In the genomic region with DNA sequence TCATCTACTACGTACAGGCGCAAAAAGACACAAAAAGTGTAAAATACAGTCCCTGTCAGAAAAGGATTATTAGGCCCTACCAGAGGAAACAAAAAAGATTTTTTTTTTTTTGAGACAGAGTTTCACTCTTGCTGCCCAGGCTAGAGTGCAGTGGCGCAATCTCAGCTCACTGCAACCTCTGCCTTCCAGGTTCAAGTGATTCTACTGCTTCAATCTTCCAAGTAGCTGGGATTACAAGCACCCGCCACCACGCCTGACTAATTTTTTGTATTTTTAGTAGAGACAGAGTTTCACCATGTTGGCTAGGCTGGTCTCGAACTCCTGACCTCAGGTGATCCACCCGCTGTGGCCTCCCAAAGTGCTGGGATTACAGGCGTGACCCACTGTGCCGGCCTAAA, we compare ENCODE assay signal across 12 cellular contexts. TPM values are rescaled to one million over a fixed set of nuclear protein-coding genes. Genes with fewer than 3 reads are reported as not detected.
DNase-seq lines count a peak whose midpoint lies in the region; ATAC-seq, FAIRE-seq and TF ChIP-seq lines count a peak whose summit lies in the region.
"Not testable (repeated sequence)": the region's sequence is repeated elsewhere in the genome, so short reads cannot be mapped to it uniquely, and the experiment has no call there.
"Had no signal": no experiment of that assay in that cellular context is flagged by ENCODE, and none has a peak within 500 bp of the region (broad histone marks: within the 10 kb centered on the region; RNA-seq: fewer than 3 reads in every experiment).

No MANE protein-coding gene starts in this region.

- not testable (repeated sequence) for H3K4me1 Mint-ChIP-seq in WTC11
- H3K4me1 Mint-ChIP-seq in astrocyte (ENCODE audit: low read depth, unreplicated experiment) (peaks cover 19% of the 10 kb centered on the region), neural crest cell (peaks cover 36% of the 10 kb centered on the region)

- POLR2A ChIA-PET in WTC11 (lab: Charles Lee), result not testable (repeated sequence)

- H3K79me2 ChIP-seq in DND-41 (ENCODE audit: insufficient read depth, low read length) (peaks cover 98% of the 10 kb centered on the region), astrocyte (ENCODE audit: insufficient read depth, low read length) (peaks cover 89% of the 10 kb centered on the region)

- peak overlapping the region in 6 of 11 experiments; percentile 22 to 39 (median 32); a peak in 11 of 22 replicates for H3K4me2 ChIP-seq in BLaER1 treated with 17β-estradiol and CSF1 and Interleukin-3, amounts not matched to agents 10 nM and 100 nM
- H3K4me2 ChIP-seq in DND-41 (ENCODE audit: insufficient read depth, low read length), result peak overlapping the region; percentile 10; the same call in 1 of the 2 replicates
- H3K4me2 ChIP-seq in astrocyte (ENCODE audit: low read length), result not testable (repeated sequence)

- not testable (repeated sequence) for TF ChIP-seq CTCF in DND-41 (IDR thresholded peaks at IDR 0.05; ENCODE audit: borderline replicate concordance, extremely low read depth, low read length, poor library complexity, severe bottlenecking); WTC11 (IDR thresholded peaks at IDR 0.05); astrocyte (IDR thresholded peaks at IDR 0.05; ENCODE audit: insufficient read depth, low read depth, low read length); neural crest cell (conservative IDR thresholded peaks at IDR 0.05); sigmoid colon (IDR thresholded peaks at IDR 0.05)

- not testable (repeated sequence) for H3K27me3 Mint-ChIP-seq in WTC11 (ENCODE audit: low read depth); astrocyte (ENCODE audit: low read depth, unreplicated experiment); neural crest cell (ENCODE audit: low read depth)

- H3K36me3 Mint-ChIP-seq in WTC11, result peaks cover 19% of the 10 kb centered on the region
- not testable (repeated sequence) for H3K36me3 Mint-ChIP-seq in astrocyte (ENCODE audit: low read depth, unreplicated experiment)
- peaks cover 13% of the 10 kb centered on the region for H3K36me3 Mint-ChIP-seq in neural crest cell (ENCODE audit: low read depth)

- CTCF ChIA-PET in WTC11 (lab: Charles Lee), result not testable (repeated sequence)

- FAIRE-seq in astrocyte (lab: Jason Lieb, UNC), result not testable (repeated sequence)

- not testable (repeated sequence) for ATAC-seq in DND-41 (ENCODE audit: insufficient read depth, low read depth); WTC11

- not testable (repeated sequence) for H3K4me3 ChIP-seq in BLaER1 treated with 17β-estradiol and CSF1 and Interleukin-3, amounts not matched to agents 10 nM and 100 nM; DND-41 (ENCODE audit: low read depth in 1 of 2, low read length in 2 of 2); astrocyte (ENCODE audit: insufficient read depth, low read depth, low read length); sigmoid colon

- H3K4me3 Mint-ChIP-seq in WTC11; astrocyte (ENCODE audit: unreplicated experiment): not testable (repeated sequence)
- peak overlapping the region; percentile 76 for H3K4me3 Mint-ChIP-seq in neural crest cell

- DNase-seq in DND-41; WTC11 (ENCODE audit: low spot score); astrocyte (ENCODE audit: low read depth); neural crest cell (ENCODE audit: low read depth, low spot score): not testable (repeated sequence)
- DNase-seq in cardiac septum (ENCODE audit: low spot score), result peak; percentile 1
- DNase-seq in mesenteric fat pad (ENCODE audit: low spot score), result peak; percentile 20
- peak; percentile 27 for DNase-seq in sigmoid colon

- H3K4me1 ChIP-seq in BLaER1 treated with 17β-estradiol and CSF1 and Interleukin-3, amounts not matched to agents 10 nM and 100 nM, result peaks cover 22 to 61% (median 34%) of the 10 kb centered on the region in 10 experiments
- H3K4me1 ChIP-seq in DND-41 (ENCODE audit: insufficient read depth, low read length) (peaks cover 37% of the 10 kb centered on the region), sigmoid colon (peaks cover 0 to 61% (median 55%) of the 10 kb centered on the region in 4 donors)
- not testable (repeated sequence) for H3K4me1 ChIP-seq in astrocyte (ENCODE audit: insufficient read depth, low read length)

- H3K36me3 ChIP-seq in BLaER1 treated with 17β-estradiol and CSF1 and Interleukin-3, amounts not matched to agents 10 nM and 100 nM, result peaks cover 57 to 93% (median 84%) of the 10 kb centered on the region in 11 experiments
- H3K36me3 ChIP-seq in DND-41 (ENCODE audit: insufficient read depth, low read length), result peaks cover 50% of the 10 kb centered on the region
- H3K36me3 ChIP-seq in astrocyte (ENCODE audit: insufficient read depth, low read length), result not testable (repeated sequence)
- peaks cover 0 to 49% (median 3%) of the 10 kb centered on the region in 4 donors for H3K36me3 ChIP-seq in sigmoid colon

- H3K9me3 ChIP-seq in BLaER1 treated with 17β-estradiol and CSF1 and Interleukin-3, amounts not matched to agents 10 nM and 100 nM (replicated peaks in 1 of 11); DND-41 (ENCODE audit: insufficient read depth, low read length, severe bottlenecking); astrocyte (ENCODE audit: insufficient read depth, low read depth, low read length); sigmoid colon: not testable (repeated sequence)

- intact Hi-C loops in cardiac septum (cut with DNase I); sigmoid colon (cut with DNase I): not testable (repeated sequence)

- not testable (repeated sequence) for H3K27ac ChIP-seq in BLaER1 treated with 17β-estradiol and CSF1 and Interleukin-3, amounts not matched to agents 10 nM and 100 nM; DND-41 (ENCODE audit: low read length); astrocyte (ENCODE audit: low read depth, low read length); sigmoid colon

- H2AFZ ChIP-seq in DND-41 (ENCODE audit: low read depth, low read length); astrocyte (ENCODE audit: low read depth, low read length): not testable (repeated sequence)

- not testable (repeated sequence) for H3K27me3 ChIP-seq in BLaER1 treated with 17β-estradiol and CSF1 and Interleukin-3, amounts not matched to agents 10 nM and 100 nM; DND-41 (ENCODE audit: insufficient read depth, low read length, poor library complexity); astrocyte (ENCODE audit: insufficient read depth, low read length); sigmoid colon

- not testable (repeated sequence) for TF ChIP-seq EP300 in sigmoid colon (IDR thresholded peaks at IDR 0.05)

- H3K27ac Mint-ChIP-seq in WTC11 (peak overlapping the region; percentile 5; the same call in 1 of the 2 replicates), astrocyte (ENCODE audit: unreplicated experiment) (peak overlapping the region; percentile 29)
- not testable (repeated sequence) for H3K27ac Mint-ChIP-seq in neural crest cell (ENCODE audit: unreplicated experiment)

- not testable (repeated sequence) for H3K9me3 Mint-ChIP-seq in WTC11; astrocyte (ENCODE audit: unreplicated experiment); neural crest cell

- peak overlapping the region in 7 of 11 experiments; percentile 1 to 41 (median 16); a peak in 5 of 22 replicates for H3K9ac ChIP-seq in BLaER1 treated with 17β-estradiol and CSF1 and Interleukin-3, amounts not matched to agents 10 nM and 100 nM
- not testable (repeated sequence) for H3K9ac ChIP-seq in DND-41 (ENCODE audit: low read depth, low read length); astrocyte (ENCODE audit: low read length)

- not testable (repeated sequence) for TF ChIP-seq POLR2A in sigmoid colon (IDR thresholded peaks at IDR 0.05)

- H4K20me1 ChIP-seq in BLaER1 treated with 17β-estradiol and CSF1 and Interleukin-3, amounts not matched to agents 10 nM and 100 nM, result peaks cover 52 to 96% (median 77%) of the 10 kb centered on the region in 11 experiments; a peak in 20 of 22 replicates
- H4K20me1 ChIP-seq in DND-41 (ENCODE audit: insufficient read depth, low read length), result peaks cover 30% of the 10 kb centered on the region
- H4K20me1 ChIP-seq in astrocyte (ENCODE audit: insufficient read depth, low read length), result peaks cover 51% of the 10 kb centered on the region

- 89 to 92% methylated on average over 9 of the region's 9 CpGs for WGBS in sigmoid colon, 2 donors

RNA-seq across cellular contexts. Expression of a gene that starts 5.4 kb away (rescaled TPM):
- 29.2 to 32.2 TPM (median 32.2 TPM) in 3 replicates for total RNA-seq in WTC11 (2021)
- total RNA-seq in astrocyte, result 34.5 and 38.3 TPM in 2 replicates
- 19.7 TPM for total RNA-seq in cardiac septum
- 35.4 TPM for total RNA-seq in mesenteric fat pad
- 54.9 and 63.3 TPM in 2 replicates for total RNA-seq in neural crest cell
- total RNA-seq in sigmoid colon, result 10 to 100 TPM; 29.1 to 37.1 (median 33.7) TPM
- 10 to 100 TPM; 13.8 to 27.1 (median 21.0) TPM for polyA plus RNA-seq in sigmoid colon

RNA-seq across cellular contexts. Expression of a gene that starts 18.7 kb away (rescaled TPM):
- total RNA-seq in WTC11 (2021), result 0.17 to 0.69 TPM (median 0.39 TPM) in 3 replicates
- total RNA-seq in astrocyte, result not detected in 2 replicates
- total RNA-seq in cardiac septum, result not detected
- not detected for total RNA-seq in mesenteric fat pad
- 0.12 and 0.16 TPM in 2 replicates for total RNA-seq in neural crest cell
- 1 to 10 TPM in 1 of 4 donors, under 1 TPM in 2, not detected in 1; 0.27 to 1.1 (median 0.99) TPM for total RNA-seq in sigmoid colon
- polyA plus RNA-seq in sigmoid colon, result under 1 TPM in 1 of 3 donors, not detected in 2; 0.16 TPM
- total RNA-seq: G401, H7, M059J had no signal
- polyA plus RNA-seq: IgD-negative memory B cell had no signal

RNA-seq across cellular contexts. Expression of a gene that starts 22.1 kb away (rescaled TPM):
- total RNA-seq in WTC11 (2021), result 1.4 to 2.0 TPM (median 1.5 TPM) in 3 replicates
- 2.7 and 3.9 TPM in 2 replicates for total RNA-seq in astrocyte
- total RNA-seq in cardiac septum, result 1.9 TPM
- total RNA-seq in mesenteric fat pad, result 3.2 TPM
- 15.5 and 17.3 TPM in 2 replicates for total RNA-seq in neural crest cell
- total RNA-seq in sigmoid colon, result 1 to 10 TPM in 3 of 4 donors, under 1 TPM in 1; 0.95 to 5.0 (median 4.1) TPM
- polyA plus RNA-seq in sigmoid colon, result 1 to 10 TPM in 1 of 3 donors, under 1 TPM in 1, not detected in 1; 0.60 to 3.5 TPM

RNA-seq across cellular contexts. Expression of a gene that starts 32.8 kb away (rescaled TPM):
- total RNA-seq in WTC11 (2021) (1.2 to 1.9 TPM (median 1.6 TPM) in 3 replicates), astrocyte (18.9 and 26.2 TPM in 2 replicates), cardiac septum (20.0 TPM), mesenteric fat pad (38.2 TPM), neural crest cell (4.2 and 6.0 TPM in 2 replicates), sigmoid colon (10 to 100 TPM; 28.5 to 74.2 (median 55.7) TPM)
- 10 to 100 TPM; 15.6 to 92.6 (median 22.9) TPM for polyA plus RNA-seq in sigmoid colon

RNA-seq across cellular contexts. Expression of a gene that starts 57.2 kb away (rescaled TPM):
- total RNA-seq in WTC11 (2021) (23.7 to 28.7 TPM (median 28.0 TPM) in 3 replicates), astrocyte (21.4 and 24.6 TPM in 2 replicates), cardiac septum (19.5 TPM), mesenteric fat pad (45.4 TPM), neural crest cell (40.1 and 46.1 TPM in 2 replicates), sigmoid colon (10 to 100 TPM in 2 of 4 donors, 1 to 10 TPM in 2; 9.9 to 14.3 (median 10.8) TPM)
- 10 to 100 TPM; 25.2 to 57.5 (median 44.9) TPM for polyA plus RNA-seq in sigmoid colon
